Comparison of ENCODE assay signal across 13 cellular contexts in genomic region chr5:124527220-124527991, GRCh38.
DNase-seq lines count a peak whose midpoint lies in the region; ATAC-seq, FAIRE-seq and TF ChIP-seq lines count a peak whose summit lies in the region.
"Had no signal": no experiment of that assay in that cellular context is flagged by ENCODE, and none has a peak within 500 bp of the region (broad histone marks: within the 10 kb centered on the region; RNA-seq: fewer than 3 reads in every experiment).

No MANE protein-coding gene starts in this region.

- H3K36me3 ChIP-seq in bronchial epithelial cell (ENCODE audit: control insufficient read depth, insufficient read depth, low read length): no peaks in the 10 kb centered on the region
- H3K36me3 ChIP-seq: vagina had no signal

- H3K27me3 ChIP-seq in bronchial epithelial cell (ENCODE audit: control insufficient read depth, insufficient read depth, low read length): no peaks in the 10 kb centered on the region
- H3K27me3 ChIP-seq: vagina had no signal

- no peak for TF ChIP-seq CTCF in bronchial epithelial cell (IDR thresholded peaks at IDR 0.05; ENCODE audit: insufficient read depth, low read length, severe bottlenecking)

- DNase-seq in bronchial epithelial cell (ENCODE audit: low read depth) (peak; percentile 1), pons (ENCODE audit: low spot score) (peak; percentile 11), dedifferentiated amniotic fluid mesenchymal stem cell (ENCODE audit: extremely low spot score) (no peak), UCSD-AML1 (lab: John Stamatoyannopoulos, UW; ENCODE audit: unreplicated experiment) (no peak)
- no peak for DNase-seq in activated effector memory CD4-positive, alpha-beta T cell treated with Interleukin-2 at 50 U/mL for 16 hours
- DNase-seq in activated naive CD4-positive, alpha-beta T cell (lab: John Stamatoyannopoulos, UW): no peak
- DNase-seq: COR-L47; endodermal cell; KG1; stimulated activated CD4-positive, alpha-beta T cell treated with anti-CD3 and anti-CD28 coated beads, Interleukin-2, amount 100 ng/mL, for 24 hours had no signal

- no peak for FAIRE-seq in bronchial epithelial cell (lab: Jason Lieb, UNC)

- H3K4me3 ChIP-seq in bronchial epithelial cell (ENCODE audit: low read depth, low read length): no peak overlapping the region
- H3K4me3 ChIP-seq: vagina had no signal

- peak; percentile 34 for ATAC-seq in GM18867 (IDR thresholded peaks at IDR 0.05; ENCODE audit: unreplicated experiment)
- peak; percentile 37 for ATAC-seq in HG02938 (IDR thresholded peaks at IDR 0.05; ENCODE audit: unreplicated experiment)

Comparison
In these comparisons a context has a peak if more than half of its experiments do, and no peak if none do; other contexts are left out.
1. DNase-seq: peak in bronchial epithelial cell (single experiment) and pons (single experiment); none in activated effector memory CD4-positive, alpha-beta T cell treated with Interleukin-2 at 50 U/mL for 16 hours (single experiment), dedifferentiated amniotic fluid mesenchymal stem cell (single experiment), UCSD-AML1 (single experiment) and activated naive CD4-positive, alpha-beta T cell (0 of 4).